Comparison of ENCODE assay signal across 8 cellular contexts in genomic region chr2:11738589-11739436, GRCh38. TPM values are rescaled to one million over a fixed set of nuclear protein-coding genes. Genes with fewer than 3 reads are reported as not detected.
DNase-seq lines count a peak whose midpoint lies in the region; ATAC-seq and TF ChIP-seq lines count a peak whose summit lies in the region.

No MANE protein-coding gene starts in this region.

- no peaks in the 10 kb centered on the region for H3K4me1 ChIP-seq in colonic mucosa
- peaks cover 2% of the 10 kb centered on the region for H3K4me1 ChIP-seq in mesendoderm (ENCODE audit: control insufficient read depth, low read depth, low read length)

- H3K4me3 ChIP-seq in colonic mucosa (no peak overlapping the region), mesendoderm (ENCODE audit: low read length) (no peak overlapping the region)

- H3K18ac ChIP-seq in mesendoderm (ENCODE audit: low read length): no peak overlapping the region

- no peak overlapping the region for H4K8ac ChIP-seq in mesendoderm (ENCODE audit: low read depth, low read length)

- H3K79me2 ChIP-seq in mesendoderm (ENCODE audit: control insufficient read depth, insufficient read depth, low read length): no peaks in the 10 kb centered on the region

- ATAC-seq in Right ventricle myocardium inferior (peak; percentile 91), HG02981 (IDR thresholded peaks at IDR 0.05; ENCODE audit: unreplicated experiment) (peak; percentile 80), GM21526 (IDR thresholded peaks at IDR 0.05; ENCODE audit: low FRiP score, unreplicated experiment) (no peak)

- no peaks in the 10 kb centered on the region for H3K9me3 ChIP-seq in colonic mucosa

- H3K4ac ChIP-seq in mesendoderm (ENCODE audit: low read depth, low read length): no peak overlapping the region

- intact Hi-C loops in Right ventricle myocardium inferior (cut with DNase I): loop anchor here (2.0 kb wide), 1 partner anchor 40 kb away; no protein-coding TSS in a partner anchor
- intact Hi-C loops in cardiac septum (cut with DNase I): loop anchor here (2.0 kb wide), 1 partner anchor 40 kb away; no protein-coding TSS in a partner anchor
- intact Hi-C loops in colonic mucosa (cut with DNase I): no loop called here

- H3K27ac ChIP-seq in colonic mucosa (no peak overlapping the region), mesendoderm (ENCODE audit: low read depth, low read length) (no peak overlapping the region)

- H3K79me1 ChIP-seq in mesendoderm (ENCODE audit: low read length): no peaks in the 10 kb centered on the region

- no peaks in the 10 kb centered on the region for H3K27me3 ChIP-seq in colonic mucosa
- no peaks in the 10 kb centered on the region for H3K27me3 ChIP-seq in mesendoderm (ENCODE audit: insufficient read depth, low read length, poor library complexity)

- H3K23ac ChIP-seq in mesendoderm (ENCODE audit: low read length): no peak overlapping the region

- WGBS in mesendoderm (ENCODE audit: extremely low coverage, insufficient coverage, low lambda C conversion rate): no CpG with 5 or more reads among the region's 8 CpGs

- H4K5ac ChIP-seq in mesendoderm (ENCODE audit: low read length): no peak overlapping the region

- H3K36me3 ChIP-seq in colonic mucosa (no peaks in the 10 kb centered on the region), mesendoderm (ENCODE audit: control insufficient read depth, insufficient read depth, low read length) (no peaks in the 10 kb centered on the region)

- H3K4me2 ChIP-seq in mesendoderm (ENCODE audit: low read length): no peak overlapping the region

- no peak overlapping the region for H2BK120ac ChIP-seq in mesendoderm (ENCODE audit: low read depth, low read length)

- no peak overlapping the region for H2AK5ac ChIP-seq in mesendoderm (ENCODE audit: low read length)

- TF ChIP-seq CTCF in colonic mucosa (IDR thresholded peaks at IDR 0.05): peak; percentile 36

- no peak overlapping the region for H2BK5ac ChIP-seq in mesendoderm (ENCODE audit: low read length)

- DNase-seq in Right ventricle myocardium inferior (ENCODE audit: missing footprints) (peak; percentile 81), cardiac septum (ENCODE audit: low spot score) (no peak), RPMI8226 (peak; percentile 59), colonic mucosa (peak; percentile 51), mesendoderm (peak; percentile 78)
- no peak for DNase-seq in activated CD4-positive, CD25-positive, alpha-beta regulatory T cell (lab: John Stamatoyannopoulos, UW)

- H2BK15ac ChIP-seq in mesendoderm (replicated peaks; ENCODE audit: low read depth): no peak overlapping the region

- H3K56ac ChIP-seq in mesendoderm (ENCODE audit: low read length): no peak overlapping the region

- H3K9ac ChIP-seq in colonic mucosa (ENCODE audit: low read depth in 2 of 2, low read length in 2 of 2) (no peak overlapping the region), mesendoderm (ENCODE audit: low read length) (no peak overlapping the region)

RNA-seq across cellular contexts. Expression of gene LPIN1, which starts 7.6 kb away (rescaled TPM):
- total RNA-seq in Right ventricle myocardium inferior (64.6 TPM), cardiac septum (27.8 TPM), colonic mucosa (10 to 100 TPM; 17.3 to 45.7 TPM)
- 1.9 TPM for polyA plus RNA-seq in mesendoderm (2013, experiment 1 of 2)
- polyA plus RNA-seq in mesendoderm (2013, experiment 2 of 2): 1.8 TPM

Comparison
In these comparisons a context has a peak if more than half of its experiments do, and no peak if none do; other contexts are left out.
1. DNase-seq: peak in Right ventricle myocardium inferior (single experiment), RPMI8226 (single experiment), colonic mucosa (single experiment) and mesendoderm (single experiment); none in cardiac septum (single experiment) and activated CD4-positive, CD25-positive, alpha-beta regulatory T cell (0 of 4).